Comparison of ENCODE assay signal across 8 cellular contexts in genomic region chr12:13179159-13180074, GRCh38. TPM values are rescaled to one million over a fixed set of nuclear protein-coding genes. Genes with fewer than 3 reads are reported as not detected.
DNase-seq lines count a peak whose midpoint lies in the region; ATAC-seq, FAIRE-seq and TF ChIP-seq lines count a peak whose summit lies in the region.

No MANE protein-coding gene starts in this region.

- no peak for TF ChIP-seq EP300 in HepG2 (IDR thresholded peaks at IDR 0.05; ENCODE audit: low read depth in 2 of 2, low read length in 2 of 2)
- TF ChIP-seq EP300 in HepG2 (CRISPR knock-in tag; IDR thresholded peaks at IDR 0.05; ENCODE audit: borderline replicate concordance) = no peak

- BruUV-seq in HepG2 (replicated peaks; lab: Mats Ljungman, UMichigan) = no TSS peak

- 13% methylated on average over 9 of the region's 13 CpGs for WGBS in HepG2 (ENCODE audit: low lambda C conversion rate)

- H3K4me3 Mint-ChIP-seq in brain = peak overlapping the region; percentile 34 to 69 (median 45)

- intact Hi-C loops in HepG2 (cut with micrococcal nuclease; ENCODE audit: unreplicated experiment) = no loop called here

- H3K36me3 Mint-ChIP-seq in brain = no peaks in the 10 kb centered on the region

- H3K4me2 ChIP-seq in HepG2 (ENCODE audit: low read depth, low read length) = no peak overlapping the region

- FAIRE-seq in HepG2 (lab: Jason Lieb, UNC) = no peak

- no peaks in the 10 kb centered on the region for H3K4me1 ChIP-seq in HepG2 (ENCODE audit: insufficient read depth, low read length)

- ATAC-seq in GM18517 (IDR thresholded peaks at IDR 0.05; ENCODE audit: unreplicated experiment) (peak; percentile 93), HepG2 (peak; percentile 63)

- CTCF ChIA-PET in HepG2 (lab: Yijun Ruan, JAX; ENCODE audit: low intra/inter-chr PET ratio, low total read pairs) = no interaction called here

- TF ChIP-seq POLR2A in HepG2 (IDR thresholded peaks at IDR 0.05; ENCODE audit: insufficient read depth in 1 of 2, low read depth in 2 of 2, low read length in 2 of 2) = no peak

- H3K4me3 ChIP-seq in HepG2 (replicated peaks in 1 of 3; ENCODE audit: insufficient read depth in 1 of 3, low read depth in 2 of 3, low read length in 3 of 3) = no peak overlapping the region

- H3K27me3 ChIP-seq in HepG2 (ENCODE audit: control insufficient read depth in 1 of 2, insufficient read depth in 2 of 2, low read length in 2 of 2) = peaks cover 2 to 32% of the 10 kb centered on the region in 2 experiments; a peak in 2 of 5 replicates

- peak overlapping the region; percentile 85 to 93 (median 91) for H3K27ac Mint-ChIP-seq in brain

- no peak overlapping the region for H3K9ac ChIP-seq in HepG2 (ENCODE audit: insufficient read depth, low read depth, low read length)

- H2AFZ ChIP-seq in HepG2 (ENCODE audit: low read length) = no peak overlapping the region

- H3K9me3 ChIP-seq in HepG2 (ENCODE audit: low read length) = no peaks in the 10 kb centered on the region

- TF ChIP-seq RAD21 in HepG2 (CRISPR knock-in tag; IDR thresholded peaks at IDR 0.05) = no peak

- no peaks in the 10 kb centered on the region for H3K9me3 Mint-ChIP-seq in brain

- DNase-seq in HPDE6-E6E7 (ENCODE audit: extremely low spot score) (peak; percentile 83), T-helper 22 cell (ENCODE audit: low read depth) (peak; percentile 22), HepG2 (ENCODE audit: low spot score) (no peak), NCI-H510A treated with DMSO at 0.1 percent for 48 hours (lab: John Stamatoyannopoulos, UW) (no peak), cerebellar cortex (ENCODE audit: low spot score) (no peak)
- peak; percentile 39 to 47 (median 39) for DNase-seq in stimulated activated CD4-positive, alpha-beta T cell treated with anti-CD3 and anti-CD28 coated beads, TNF-alpha, amount 100 ng/mL, for 48 hours (ENCODE audit: low read depth in 3 of 3)

- no peak overlapping the region for H3K27ac ChIP-seq in HepG2 (ENCODE audit: extremely low read length, insufficient read depth, low read length)

- no peaks in the 10 kb centered on the region for H3K36me3 ChIP-seq in HepG2 (replicated peaks in 1 of 2; ENCODE audit: control insufficient read depth in 1 of 2, insufficient read depth in 2 of 2, low read length in 2 of 2)

- peaks cover 47% of the 10 kb centered on the region for H3K4me1 Mint-ChIP-seq in brain

- TF ChIP-seq CTCF in brain (conservative IDR thresholded peaks at IDR 0.05) (no peak), HepG2 (CRISPR knock-in tag; IDR thresholded peaks at IDR 0.05) (no peak)

- no peaks in the 10 kb centered on the region for H4K20me1 ChIP-seq in HepG2 (ENCODE audit: insufficient read depth, low read length)

- peaks cover 4% of the 10 kb centered on the region for H3K27me3 Mint-ChIP-seq in brain

- POLR2A ChIA-PET in HepG2 (lab: Yijun Ruan, JAX) = no interaction called here

- in situ Hi-C loops in HepG2 (cut with HindIII; ENCODE audit: extremely low pct_ligation_motif_present, low pct_unique_long_range_greater_than_20kb) = no loop called here

- no peaks in the 10 kb centered on the region for H3K79me2 ChIP-seq in HepG2 (ENCODE audit: insufficient read depth, low read length)

TF ChIP-seq in HepG2, 621 proteins besides CTCF, POLR2A, EP300 and RAD21:
- TF ChIP-seq HOXD1 (CRISPR knock-in tag; IDR thresholded peaks at IDR 0.05) (no peak), SP4 (CRISPR knock-in tag; IDR thresholded peaks at IDR 0.05) (no peak)

RNA-seq across cellular contexts. Expression of gene EMP1, which starts 17.1 kb away (rescaled TPM):
- polyA plus RNA-seq in brain (ENCODE audit: insufficient read depth, low read depth, low replicate concordance) = 11.7 TPM
- 0.13 TPM in 1 of 2 replicates, not detected in the other for total RNA-seq in HepG2 (2016; rRNA removed; fragmentation: Illumina TruSeq; extraction: Trizol)
- total RNA-seq in HepG2 (2016; cell fraction: cytosol; rRNA removed; fragmentation: Illumina TruSeq; extraction: Trizol; ENCODE audit: low read depth) = 0.71 TPM in 1 of 2 replicates, not detected in the other
- 0.09 and 0.35 TPM in 2 replicates for total RNA-seq in HepG2 (2016; cell fraction: insoluble cytoplasmic fraction; rRNA removed; fragmentation: Illumina TruSeq; extraction: Trizol)
- 0.03 TPM in 1 of 2 replicates, not detected in the other for total RNA-seq in HepG2 (2016; cell fraction: membrane; rRNA removed; fragmentation: Illumina TruSeq; extraction: Trizol)
- total RNA-seq in HepG2 (2016; cell fraction: nucleus; rRNA removed; fragmentation: Illumina TruSeq; extraction: Trizol) = 0.50 and 0.59 TPM in 2 replicates
- polyA plus RNA-seq in HepG2 (2011; rRNA removed) = 0.61 and 0.76 TPM in 2 replicates
- polyA plus RNA-seq in HepG2 (2011; cell fraction: cytosol; rRNA removed) = 0.09 and 0.10 TPM in 2 replicates
- polyA plus RNA-seq in HepG2 (2011; cell fraction: nucleus; rRNA removed) = 0.05 TPM in 1 of 2 replicates, not detected in the other
- polyA plus RNA-seq in HepG2 (2012) = 0.17 and 0.28 TPM in 2 replicates
- polyA plus RNA-seq in HepG2 (2016; cell fraction: cytosol; fragmentation: Illumina TruSeq; extraction: Trizol; ENCODE audit: low read depth) = 0.01 TPM in 1 of 2 replicates, not detected in the other
- 0.05 TPM in 1 of 2 replicates, not detected in the other for polyA plus RNA-seq in HepG2 (2016; cell fraction: insoluble cytoplasmic fraction; fragmentation: Illumina TruSeq; extraction: Trizol; ENCODE audit: low read depth)
- polyA plus RNA-seq in HepG2 (2016; cell fraction: membrane; fragmentation: Illumina TruSeq; extraction: Trizol; ENCODE audit: low read depth) = 0.28 TPM in 1 of 2 replicates, not detected in the other
- polyA plus RNA-seq in HepG2 (2016; cell fraction: nucleus; fragmentation: Illumina TruSeq; extraction: Trizol; ENCODE audit: insufficient read depth, low read depth) = 0.10 TPM in 1 of 2 replicates, not detected in the other
- polyA minus RNA-seq in HepG2 (2011; rRNA and poly(A)+ RNA removed; ENCODE audit: low replicate concordance) = 1.2 and 101 TPM in 2 replicates
- not detected in 2 replicates for polyA minus RNA-seq in HepG2 (2011; cell fraction: cytosol; rRNA and poly(A)+ RNA removed)
- polyA minus RNA-seq in HepG2 (2011; cell fraction: nucleus; rRNA and poly(A)+ RNA removed) = 0.64 and 1.1 TPM in 2 replicates

Comparison
In these comparisons a context has a peak if more than half of its experiments do, and no peak if none do; other contexts are left out.
1. DNase-seq: peak in HPDE6-E6E7 (single experiment), T-helper 22 cell (single experiment) and stimulated activated CD4-positive, alpha-beta T cell treated with anti-CD3 and anti-CD28 coated beads, TNF-alpha, amount 100 ng/mL, for 48 hours (3 of 3); none in HepG2 (single experiment), NCI-H510A treated with DMSO at 0.1 percent for 48 hours (single experiment) and cerebellar cortex (single experiment).